In genomic region chr6:73180718-73181619, GRCh38 we compare ENCODE assay signal across 8 cellular contexts. TPM values are rescaled to one million over a fixed set of nuclear protein-coding genes. Genes with fewer than 3 reads are reported as not detected.
A peak's percentile ranks its signal among the peaks of the same experiment; 100 is the strongest.
DNase-seq lines count a peak whose midpoint lies in the region; ATAC-seq and TF ChIP-seq lines count a peak whose summit lies in the region.

No MANE protein-coding gene starts in this region.

- peak overlapping the region; percentile 13; the same call in 1 of the 2 replicates for H3K4me3 ChIP-seq in WERI-Rb-1 (ENCODE audit: low read depth, low read length)
- H3K4me3 ChIP-seq in gastroesophageal sphincter = peak overlapping the region; percentile 14 to 35

- H3K9me3 ChIP-seq in WERI-Rb-1 (ENCODE audit: severe bottlenecking) = no peaks in the 10 kb centered on the region
- H3K9me3 ChIP-seq in gastroesophageal sphincter = no peaks in the 10 kb centered on the region

- peak; percentile 77 for ATAC-seq in HG03159 (IDR thresholded peaks at IDR 0.05; ENCODE audit: unreplicated experiment)
- peak; percentile 65 for ATAC-seq in gastroesophageal sphincter

- H3K27me3 ChIP-seq in WERI-Rb-1 (ENCODE audit: insufficient read depth, low read depth, severe bottlenecking) (no peaks in the 10 kb centered on the region), gastroesophageal sphincter (no peaks in the 10 kb centered on the region)

- H3K27ac ChIP-seq in WERI-Rb-1 = peak overlapping the region; percentile 55
- H3K27ac ChIP-seq in gastroesophageal sphincter = no peak overlapping the region

- H3K4me1 ChIP-seq in gastroesophageal sphincter = peaks cover 0 to 6% (median 0%) of the 10 kb centered on the region in 3 donors

- no peak for TF ChIP-seq POLR2A in gastroesophageal sphincter (IDR thresholded peaks at IDR 0.05)

- no peak for TF ChIP-seq EP300 in gastroesophageal sphincter (IDR thresholded peaks at IDR 0.05)

- peak; percentile 69 for TF ChIP-seq CTCF in WERI-Rb-1 (IDR thresholded peaks at IDR 0.05; ENCODE audit: low read depth, low read length)
- TF ChIP-seq CTCF in gastroesophageal sphincter (IDR thresholded peaks at IDR 0.05) = peak; percentile 59 to 81 (median 75)

- WGBS in gastroesophageal sphincter (ENCODE audit: low coverage in 1 of 2), 2 donors = 9 to 13% methylated on average over 6 to 7 of the region's 7 CpGs

- DNase-seq in DMS153 treated with DMSO at 0.1 percent for 48 hours (lab: John Stamatoyannopoulos, UW; ENCODE audit: unreplicated experiment) (peak; percentile 77), GM19240 (ENCODE audit: insufficient read length, low spot score) (peak; percentile 29), NCI-H2196 (lab: John Stamatoyannopoulos, UW; ENCODE audit: unreplicated experiment) (peak; percentile 35), WERI-Rb-1 (peak; percentile 68), pons (ENCODE audit: low spot score) (peak; percentile 81)
- no peak for DNase-seq in stimulated activated naive CD4-positive, alpha-beta T cell treated with Interleukin-2 at 50 U/mL for 16 hours (lab: John Stamatoyannopoulos, UW)

- H3K36me3 ChIP-seq in WERI-Rb-1 (no peaks in the 10 kb centered on the region), gastroesophageal sphincter (no peaks in the 10 kb centered on the region)

RNA-seq across cellular contexts. Expression of gene KHDC1L, which starts 44.3 kb away (rescaled TPM):
- not detected for total RNA-seq in gastroesophageal sphincter
